10 cellular contexts compared by ENCODE assay signal in the genomic region with DNA sequence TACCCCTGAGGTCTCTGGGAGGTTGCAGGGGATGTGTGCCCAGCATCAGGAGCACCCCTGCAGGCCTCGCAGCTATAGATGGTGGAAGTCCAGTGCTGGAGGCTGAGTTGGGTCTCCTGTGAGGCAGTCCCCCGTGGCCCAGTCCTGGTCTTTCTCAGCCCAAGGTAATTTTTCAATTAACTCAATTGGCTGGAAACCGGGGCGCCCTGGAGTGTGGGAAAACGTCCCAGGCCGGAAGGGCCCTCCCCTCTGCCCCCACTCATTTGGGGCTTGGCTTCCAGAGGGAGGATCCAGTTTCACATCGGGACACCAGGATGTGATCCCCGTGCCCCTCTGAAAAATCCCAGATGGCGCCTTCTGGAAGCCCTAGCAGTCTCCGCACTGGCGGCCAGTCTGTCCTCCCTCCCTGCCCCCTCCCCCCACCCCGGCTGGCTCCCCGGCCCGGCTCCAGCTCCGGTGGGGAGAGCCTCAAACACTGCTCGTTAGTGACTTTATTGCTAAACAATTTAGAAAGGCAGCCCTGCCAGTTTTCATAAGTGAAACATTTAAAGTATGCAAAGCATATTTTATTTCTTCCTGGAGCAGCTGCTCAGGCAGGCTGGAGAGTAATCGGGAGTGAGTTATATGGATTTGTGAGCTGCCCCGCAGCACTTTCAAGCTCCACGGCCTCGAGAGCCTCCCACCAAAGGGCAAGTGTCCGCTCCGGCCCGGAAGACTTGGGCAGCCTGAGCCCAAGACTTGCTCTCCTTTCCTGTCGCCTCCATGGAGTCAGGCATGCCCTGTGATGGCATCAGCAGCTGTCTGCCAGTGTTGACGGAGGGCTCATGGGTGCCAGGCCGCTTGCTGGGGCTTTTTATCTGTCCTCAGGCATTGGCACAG.
DNase-seq lines count a peak whose midpoint lies in the region; ATAC-seq and TF ChIP-seq lines count a peak whose summit lies in the region.
"Had no signal": no experiment of that assay in that cellular context is flagged by ENCODE, and none has a peak within 500 bp of the region (broad histone marks: within the 10 kb centered on the region; RNA-seq: fewer than 3 reads in every experiment).

No MANE protein-coding gene starts in this region.

- peak overlapping the region; percentile 2 for H3K4me3 ChIP-seq in fibroblast of mammary gland (ENCODE audit: control insufficient read depth, low read depth, low read length)

- H3K27ac Mint-ChIP-seq in neural crest cell (ENCODE audit: unreplicated experiment): peak overlapping the region; percentile 62
- no peak overlapping the region for H3K27ac Mint-ChIP-seq in immature natural killer cell
- H3K27ac Mint-ChIP-seq: B cell, T-helper 17 cell had no signal

- H3K27me3 Mint-ChIP-seq in neural crest cell (ENCODE audit: low read depth): peaks cover 2% of the 10 kb centered on the region
- H3K27me3 Mint-ChIP-seq in immature natural killer cell (ENCODE audit: low read depth in 3 of 3): peaks cover 2 to 6% (median 2%) of the 10 kb centered on the region in 3 donors
- H3K27me3 Mint-ChIP-seq: B cell had no signal

- TF ChIP-seq CTCF in fibroblast of mammary gland (conservative IDR thresholded peaks at IDR 0.05; ENCODE audit: control insufficient read depth, insufficient read depth, low read depth, low read length): no peak
- TF ChIP-seq CTCF in neural crest cell (conservative IDR thresholded peaks at IDR 0.05): no peak

- no peak overlapping the region for H3K4me3 Mint-ChIP-seq in neural crest cell
- no peak overlapping the region for H3K4me3 Mint-ChIP-seq in immature natural killer cell
- H3K4me3 Mint-ChIP-seq: B cell, T-helper 17 cell had no signal

- no peaks in the 10 kb centered on the region for H3K9me3 Mint-ChIP-seq in neural crest cell
- no peaks in the 10 kb centered on the region for H3K9me3 Mint-ChIP-seq in immature natural killer cell

- ATAC-seq in GM19397 (IDR thresholded peaks at IDR 0.05; ENCODE audit: unreplicated experiment): no peak
- ATAC-seq: T-helper 17 cell had no signal

- DNase-seq in A172 (ENCODE audit: low spot score) (peak; percentile 54), RPMI7951 (ENCODE audit: low read depth) (peak; percentile 51), fibroblast of mammary gland (ENCODE audit: low read depth) (peak; percentile 68), neural crest cell (ENCODE audit: low read depth, low spot score) (no peak), immature natural killer cell (no peak), KG1 (lab: John Stamatoyannopoulos, UW) (no peak), RKO (ENCODE audit: low spot score) (no peak)
- DNase-seq: T-helper 17 cell had no signal

- H3K4me1 Mint-ChIP-seq in neural crest cell (peaks cover 40% of the 10 kb centered on the region), immature natural killer cell (no peaks in the 10 kb centered on the region)
- H3K4me1 Mint-ChIP-seq: B cell had no signal

- H3K36me3 Mint-ChIP-seq in neural crest cell (ENCODE audit: low read depth) (no peaks in the 10 kb centered on the region), immature natural killer cell (no peaks in the 10 kb centered on the region)

Comparison
In these comparisons a context has a peak if more than half of its experiments do, and no peak if none do; other contexts are left out.
1. DNase-seq: peak in A172 (single experiment), RPMI7951 (single experiment) and fibroblast of mammary gland (single experiment); none in neural crest cell (single experiment), immature natural killer cell (0 of 3), KG1 (single experiment) and RKO (single experiment).